ENCODE assay signal across 1 cellular context in genomic region chr2:199910338-199911051, GRCh38.
TF ChIP-seq lines count a peak whose summit lies in the region.

No MANE protein-coding gene starts in this region.

TF ChIP-seq in H1, 55 proteins besides CTCF, POLR2A, EP300 and RAD21:
- no peak for TF ChIP-seq SAP30 (IDR thresholded peaks at IDR 0.05; ENCODE audit: insufficient read depth, insufficient replicate concordance, low read length)
- no peak for TF ChIP-seq E2F6 (IDR thresholded peaks at IDR 0.05)
- no peak for TF ChIP-seq EZH2 (IDR thresholded peaks at IDR 0.05; ENCODE audit: low read depth, low read length, severe bottlenecking)
- TF ChIP-seq CBX8 (IDR thresholded peaks at IDR 0.05; ENCODE audit: borderline replicate concordance, low read depth, low read length): no peak
- TF ChIP-seq TBP (IDR thresholded peaks at IDR 0.05; ENCODE audit: low read depth, low read length): no peak
- no peak for TF ChIP-seq NRF1 (IDR thresholded peaks at IDR 0.05; ENCODE audit: low read depth, low read length)
- no peak for TF ChIP-seq TAF7 (optimal IDR thresholded peaks at IDR 0.05; ENCODE audit: borderline replicate concordance, low read depth, low read length)
- TF ChIP-seq CREB1 (IDR thresholded peaks at IDR 0.05): no peak
- no peak for TF ChIP-seq TAF1 (IDR thresholded peaks at IDR 0.05; ENCODE audit: low read depth, low read length)
- no peak for TF ChIP-seq RXRA (IDR thresholded peaks at IDR 0.05; ENCODE audit: insufficient read depth, low read depth, low read length)
- TF ChIP-seq USF2 (IDR thresholded peaks at IDR 0.05; ENCODE audit: low read length): no peak
- no peak for TF ChIP-seq ZNF274 (IDR thresholded peaks at IDR 0.05; ENCODE audit: borderline replicate concordance, extremely low read depth, low read length)
